ENCODE assay signal across 11 cellular contexts in the genomic region with DNA sequence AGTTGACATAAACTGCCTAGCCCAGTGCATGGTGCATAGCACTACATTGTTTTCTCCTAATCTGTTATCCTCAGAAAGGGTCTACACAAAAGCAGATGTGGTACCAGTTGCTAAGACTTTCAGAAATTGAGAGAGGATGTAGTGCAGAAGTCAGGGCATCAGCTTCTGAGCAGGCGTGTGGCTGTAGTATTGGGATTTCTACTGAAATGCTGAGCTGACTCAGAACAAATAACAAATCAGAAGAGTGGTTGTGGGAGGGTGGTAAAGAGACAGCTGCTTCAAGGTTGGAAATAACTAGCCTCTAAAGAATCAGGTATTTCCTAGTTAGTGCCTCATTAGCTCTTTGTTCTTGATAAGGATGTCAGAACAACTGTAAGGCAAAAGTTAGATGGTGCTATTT.
DNase-seq lines count a peak whose midpoint lies in the region; ATAC-seq and TF ChIP-seq lines count a peak whose summit lies in the region.
"Had no signal": no experiment of that assay in that cellular context is flagged by ENCODE, and none has a peak within 500 bp of the region (broad histone marks: within the 10 kb centered on the region; RNA-seq: fewer than 3 reads in every experiment).

No MANE protein-coding gene starts in this region.

- H3K4me1 ChIP-seq in upper lobe of right lung = peaks cover 57% of the 10 kb centered on the region
- no peaks in the 10 kb centered on the region for H3K4me1 ChIP-seq in smooth muscle cell (ENCODE audit: low read depth)
- peaks cover 46% of the 10 kb centered on the region for H3K4me1 ChIP-seq in mucosa of descending colon (ENCODE audit: low read depth)
- H3K4me1 ChIP-seq in OCI-LY7 (ENCODE audit: insufficient read depth, low read length, poor library complexity, severe bottlenecking) = peaks cover 28% of the 10 kb centered on the region

- H3K36me3 Mint-ChIP-seq in activated T-helper 2 cell treated with anti-CD3 and anti-CD28 coated beads, Interferon-gamma antibody, Interleukin-2, Interleukin-4, amounts not matched to agents 10 μg/mL and 5 μg/mL and 100 μg/mL, durations not matched to agents 14 hours and 24 hours and 36 hours (ENCODE audit: low read depth) = peaks cover 29% of the 10 kb centered on the region

- WGBS in smooth muscle cell (ENCODE audit: low lambda C conversion rate) = 59% methylated on average over 1 of the region's 1 CpG

- TF ChIP-seq CTCF in upper lobe of right lung (IDR thresholded peaks at IDR 0.05) (no peak), smooth muscle cell (IDR thresholded peaks at IDR 0.05; ENCODE audit: borderline replicate concordance, insufficient read depth, poor library complexity, severe bottlenecking) (no peak), mucosa of descending colon (IDR thresholded peaks at IDR 0.05) (no peak), OCI-LY7 (conservative IDR thresholded peaks at IDR 0.05; ENCODE audit: low read length) (no peak)

- H3K4me1 Mint-ChIP-seq in activated T-helper 2 cell treated with anti-CD3 and anti-CD28 coated beads, Interferon-gamma antibody, Interleukin-2, Interleukin-4, amounts not matched to agents 10 μg/mL and 5 μg/mL and 100 μg/mL, durations not matched to agents 14 hours and 24 hours and 36 hours (ENCODE audit: low read depth) = peaks cover 69% of the 10 kb centered on the region

- H3K27me3 Mint-ChIP-seq in activated T-helper 2 cell treated with anti-CD3 and anti-CD28 coated beads, Interferon-gamma antibody, Interleukin-2, Interleukin-4, amounts not matched to agents 10 μg/mL and 5 μg/mL and 100 μg/mL, durations not matched to agents 14 hours and 24 hours and 36 hours (ENCODE audit: low read depth) = no peaks in the 10 kb centered on the region
- H3K27me3 Mint-ChIP-seq: progenitor cell of endocrine pancreas had no signal

- H3K27ac ChIP-seq in upper lobe of right lung (peak overlapping the region; percentile 5), smooth muscle cell (ENCODE audit: low read depth) (no peak overlapping the region), OCI-LY7 (ENCODE audit: low read depth, low read length, poor library complexity, severe bottlenecking) (no peak overlapping the region)

- intact Hi-C loops in activated T-helper 2 cell treated with anti-CD3 and anti-CD28 coated beads, Interferon-gamma antibody, Interleukin-2, Interleukin-4, amounts not matched to agents 10 μg/mL and 5 μg/mL and 100 μg/mL, durations not matched to agents 14 hours and 24 hours and 36 hours (cut with micrococcal nuclease) = loop anchor here (1.0 to 5.0 kb wide), 8 partner anchors 39 to 779 kb away; no protein-coding TSS in a partner anchor
- intact Hi-C loops in upper lobe of right lung (cut with DNase I) = no loop called here
- intact Hi-C loops in mucosa of descending colon (cut with DNase I, micrococcal nuclease) = no loop called here
- intact Hi-C loops in OCI-LY7 (cut with micrococcal nuclease; ENCODE audit: unreplicated experiment) = loop anchor here (5.0 kb wide), 1 partner anchor 54 kb away; no protein-coding TSS in a partner anchor

- peaks cover 27% of the 10 kb centered on the region for H3K79me2 ChIP-seq in smooth muscle cell (ENCODE audit: low read depth)
- H3K79me2 ChIP-seq in OCI-LY7 (ENCODE audit: insufficient read depth, low read depth, low read length) = peaks cover 29% of the 10 kb centered on the region

- H3K9me3 ChIP-seq in upper lobe of right lung (no peaks in the 10 kb centered on the region), smooth muscle cell (replicated peaks; ENCODE audit: low read depth) (no peaks in the 10 kb centered on the region), mucosa of descending colon (no peaks in the 10 kb centered on the region), OCI-LY7 (ENCODE audit: low read length) (no peaks in the 10 kb centered on the region)

- BruUV-seq in OCI-LY7 (replicated peaks; lab: Mats Ljungman, UMichigan) = no TSS peak

- H3K4me3 Mint-ChIP-seq in activated T-helper 2 cell treated with anti-CD3 and anti-CD28 coated beads, Interferon-gamma antibody, Interleukin-2, Interleukin-4, amounts not matched to agents 10 μg/mL and 5 μg/mL and 100 μg/mL, durations not matched to agents 14 hours and 24 hours and 36 hours (ENCODE audit: low read depth) = peak overlapping the region; percentile 24

- CTCF ChIA-PET in OCI-LY7 (lab: Charles Lee; ENCODE audit: unreplicated experiment) = no interaction called here

- ATAC-seq in HG03066 (IDR thresholded peaks at IDR 0.05; ENCODE audit: low read depth, unreplicated experiment) (peak; percentile 67), upper lobe of right lung (no peak), mucosa of descending colon (no peak)

- H3K4me3 ChIP-seq in upper lobe of right lung (no peak overlapping the region), smooth muscle cell (no peak overlapping the region), mucosa of descending colon (no peak overlapping the region), OCI-LY7 (ENCODE audit: low read depth, low read length, poor library complexity, severe bottlenecking) (no peak overlapping the region)

- peaks cover 55% of the 10 kb centered on the region for H4K20me1 ChIP-seq in smooth muscle cell (ENCODE audit: low read depth)
- H4K20me1 ChIP-seq in OCI-LY7 (ENCODE audit: insufficient read depth, low read length) = peaks cover 6% of the 10 kb centered on the region; the same call in 1 of the 2 replicates

- H3K4me2 ChIP-seq in smooth muscle cell = no peak overlapping the region
- H3K4me2 ChIP-seq in OCI-LY7 (ENCODE audit: low read length) = no peak overlapping the region

- H2AFZ ChIP-seq in smooth muscle cell (ENCODE audit: low read depth) (no peak overlapping the region), OCI-LY7 (ENCODE audit: low read length) (no peak overlapping the region)

- H3K36me3 ChIP-seq in upper lobe of right lung = no peaks in the 10 kb centered on the region
- peaks cover 13% of the 10 kb centered on the region for H3K36me3 ChIP-seq in smooth muscle cell (ENCODE audit: low read depth)
- peaks cover 4% of the 10 kb centered on the region for H3K36me3 ChIP-seq in mucosa of descending colon (ENCODE audit: low read depth)
- peaks cover 49% of the 10 kb centered on the region for H3K36me3 ChIP-seq in OCI-LY7 (ENCODE audit: insufficient read depth, low read length)

- H3K9ac ChIP-seq in smooth muscle cell (ENCODE audit: low read depth) = no peak overlapping the region

- POLR2A ChIA-PET in OCI-LY7 (lab: Charles Lee) = interaction anchor here (0.5 to 1.5 kb wide), 5 partner anchors 8 to 46 kb away, joined by 3 to 4 read pairs (median 3); no protein-coding TSS in a partner anchor

- H3K9me2 ChIP-seq in OCI-LY7 (ENCODE audit: insufficient read depth, low read length) = no peaks in the 10 kb centered on the region

- H3F3A ChIP-seq in smooth muscle cell (ENCODE audit: low read depth) = no peaks in the 10 kb centered on the region

- DNase-seq in stimulated activated CD4-positive, alpha-beta T cell treated with anti-CD3 and anti-CD28 coated beads, Interleukin-1b, Interleukin-23, amount 100 ng/mL, for 48 hours = peak; percentile 15
- DNase-seq in stimulated activated CD4-positive, alpha-beta T cell treated with anti-CD3 and anti-CD28 coated beads, Interleukin-2, amount 100 ng/mL, for 48 hours = no peak
- no peak for DNase-seq in activated T-helper 2 cell treated with anti-CD3 and anti-CD28 coated beads, Interferon-gamma antibody, Interleukin-2, Interleukin-4, amounts not matched to agents 10 μg/mL and 5 μg/mL and 100 μg/mL, durations not matched to agents 14 hours and 24 hours and 36 hours (ENCODE audit: low spot score)
- DNase-seq in upper lobe of right lung (no peak), smooth muscle cell (lab: John Stamatoyannopoulos, UW; ENCODE audit: unreplicated experiment) (no peak), mucosa of descending colon (no peak), OCI-LY7 (ENCODE audit: low spot score) (no peak)
- DNase-seq: anterior cingulate cortex, head of caudate nucleus had no signal

- peak overlapping the region; percentile 29 for H3K27ac Mint-ChIP-seq in activated T-helper 2 cell treated with anti-CD3 and anti-CD28 coated beads, Interferon-gamma antibody, Interleukin-2, Interleukin-4, amounts not matched to agents 10 μg/mL and 5 μg/mL and 100 μg/mL, durations not matched to agents 14 hours and 24 hours and 36 hours

- no peaks in the 10 kb centered on the region for H3K9me3 Mint-ChIP-seq in activated T-helper 2 cell treated with anti-CD3 and anti-CD28 coated beads, Interferon-gamma antibody, Interleukin-2, Interleukin-4, amounts not matched to agents 10 μg/mL and 5 μg/mL and 100 μg/mL, durations not matched to agents 14 hours and 24 hours and 36 hours

- no peaks in the 10 kb centered on the region for H3K27me3 ChIP-seq in upper lobe of right lung
- H3K27me3 ChIP-seq in smooth muscle cell (ENCODE audit: low read depth) = no peaks in the 10 kb centered on the region

Comparison
In these comparisons a context has a peak if more than half of its experiments do, and no peak if none do; other contexts are left out.
1. intact Hi-C loops: an anchor here in activated T-helper 2 cell treated with anti-CD3 and anti-CD28 coated beads, Interferon-gamma antibody, Interleukin-2, Interleukin-4, amounts not matched to agents 10 μg/mL and 5 μg/mL and 100 μg/mL, durations not matched to agents 14 hours and 24 hours and 36 hours (1.0 to 5.0 kb wide) and OCI-LY7 (5.0 kb wide); none called in upper lobe of right lung and mucosa of descending colon.